9 cellular contexts compared by ENCODE assay signal in genomic region chr6:26445934-26446667, GRCh38.
DNase-seq lines count a peak whose midpoint lies in the region; ATAC-seq lines count a peak whose summit lies in the region.
"Had no signal": no experiment of that assay in that cellular context is flagged by ENCODE, and none has a peak within 500 bp of the region (broad histone marks: within the 10 kb centered on the region; RNA-seq: fewer than 3 reads in every experiment).

No MANE protein-coding gene starts in this region.

- peak; percentile 81 for ATAC-seq in GM19455 (IDR thresholded peaks at IDR 0.05; ENCODE audit: unreplicated experiment)
- peak; percentile 38 for ATAC-seq in HG03469 (IDR thresholded peaks at IDR 0.05; ENCODE audit: unreplicated experiment)

- no peaks in the 10 kb centered on the region for H3K9me3 Mint-ChIP-seq in activated naive CD8-positive, alpha-beta T cell (ENCODE audit: low read depth)

- H3K36me3 Mint-ChIP-seq in activated naive CD8-positive, alpha-beta T cell = peaks cover 6% of the 10 kb centered on the region

- peaks cover 62% of the 10 kb centered on the region for H3K4me1 Mint-ChIP-seq in activated naive CD8-positive, alpha-beta T cell (ENCODE audit: low read depth)

- H3K27me3 Mint-ChIP-seq in activated naive CD8-positive, alpha-beta T cell = no peaks in the 10 kb centered on the region

- DNase-seq in EL (peak; percentile 40), NCI-H526 (lab: John Stamatoyannopoulos, UW) (no peak), DMS153 treated with DMSO at 0.1 percent for 48 hours (lab: John Stamatoyannopoulos, UW; ENCODE audit: unreplicated experiment) (no peak), NCI-H1048 (lab: John Stamatoyannopoulos, UW) (no peak), Kasumi-1 (lab: John Stamatoyannopoulos, UW) (no peak)
- DNase-seq: SHP77 had no signal

- H3K4me3 Mint-ChIP-seq in activated naive CD8-positive, alpha-beta T cell = peak overlapping the region; percentile 71

- H3K27ac Mint-ChIP-seq in activated naive CD8-positive, alpha-beta T cell = peak overlapping the region; percentile 91
